ENCODE assay signal across 2 cellular contexts in the genomic region with DNA sequence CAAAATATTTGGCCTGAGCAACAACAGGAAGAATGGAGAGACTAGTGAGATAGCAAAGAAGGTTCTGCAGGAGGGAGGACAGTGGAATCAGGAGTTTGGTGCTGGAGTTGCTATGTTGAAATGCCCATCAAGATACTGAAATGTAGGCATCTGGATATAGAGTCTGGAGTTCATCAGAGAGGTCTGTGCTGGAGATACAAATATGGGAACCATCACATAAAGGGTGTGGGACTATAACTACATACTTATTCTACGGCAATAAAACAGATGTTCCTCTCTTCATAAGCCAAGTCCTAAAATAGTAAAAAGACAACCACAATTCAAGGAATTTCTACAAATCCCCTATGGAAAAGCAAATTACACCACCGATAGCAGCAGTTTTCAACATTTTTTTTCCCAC.
TF ChIP-seq lines count a peak whose summit lies in the region.

No MANE protein-coding gene starts in this region.

TF ChIP-seq in endothelial cell of umbilical vein, 7 proteins besides CTCF, POLR2A, EP300 and RAD21 (continued from another document):
- TF ChIP-seq JUN (IDR thresholded peaks at IDR 0.05; ENCODE audit: borderline replicate concordance, insufficient read depth, insufficient read length, low read depth): no peak

TF ChIP-seq in HEK293T, 16 proteins besides CTCF, POLR2A, EP300 and RAD21 (continued from another document):
- TF ChIP-seq BHLHE40 (IDR thresholded peaks at IDR 0.05; ENCODE audit: borderline replicate concordance): no peak
- no peak for TF ChIP-seq FOXA1 (IDR thresholded peaks at IDR 0.05)
- no peak for TF ChIP-seq SUZ12 (IDR thresholded peaks at IDR 0.05)
- TF ChIP-seq FOXK2 (IDR thresholded peaks at IDR 0.05): no peak
- no peak for TF ChIP-seq ARNT (IDR thresholded peaks at IDR 0.05)
TF ChIP-seq in HEK293T: peak in this region for 0.
